Comparison of ENCODE assay signal across 8 cellular contexts in genomic region chr1:102239247-102239646, GRCh38.
"Had no signal": no experiment of that assay in that cellular context is flagged by ENCODE, and none has a peak within 500 bp of the region (broad histone marks: within the 10 kb centered on the region; RNA-seq: fewer than 3 reads in every experiment).

No MANE protein-coding gene starts in this region.

- ATAC-seq: GM12878 had no signal

- DNase-seq: GDM1, GF-D8 had no signal

- H3K4me3 ChIP-seq: GM12878 had no signal

- FAIRE-seq: G401.6, GM12878, GM12891, GM12892, GM18507, GM19239 had no signal
